Comparison of ENCODE assay signal across 30 cellular contexts in the genomic region with DNA sequence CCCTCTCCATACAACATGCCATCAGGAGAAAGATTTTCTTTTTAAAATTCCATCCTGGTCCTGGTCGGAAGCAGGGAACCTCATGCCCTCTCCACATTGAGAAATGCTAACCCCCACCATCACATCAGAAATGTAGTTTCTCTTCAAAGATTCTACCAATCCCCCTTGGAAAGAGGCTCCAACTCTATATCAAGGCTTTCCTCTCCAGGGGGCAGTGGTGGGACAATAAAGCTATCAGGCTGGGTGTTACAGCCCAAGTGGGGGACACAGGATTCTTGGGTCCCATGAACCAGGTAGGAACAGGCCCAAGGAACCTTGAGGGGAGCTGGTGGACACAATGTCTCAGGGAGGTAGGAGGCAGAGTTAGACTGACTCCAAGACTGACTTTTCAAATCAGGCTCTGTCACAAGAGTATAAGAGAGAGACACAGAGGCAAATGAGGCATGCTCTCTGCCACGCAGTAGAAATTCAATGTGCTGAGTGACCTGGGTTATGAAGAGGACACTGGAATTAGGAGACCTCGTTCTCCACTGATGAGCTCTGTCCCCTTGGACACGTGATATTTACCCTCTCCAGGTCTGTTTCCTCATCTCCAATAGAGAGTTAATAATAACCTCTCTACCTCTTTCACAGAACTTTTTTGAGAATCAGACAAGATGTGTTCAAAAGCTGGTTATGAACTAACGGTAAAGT. TPM values are rescaled to one million over a fixed set of nuclear protein-coding genes. Genes with fewer than 3 reads are reported as not detected.
DNase-seq lines count a peak whose midpoint lies in the region; ATAC-seq, FAIRE-seq and TF ChIP-seq lines count a peak whose summit lies in the region.
"Had no signal": no experiment of that assay in that cellular context is flagged by ENCODE, and none has a peak within 500 bp of the region (broad histone marks: within the 10 kb centered on the region; RNA-seq: fewer than 3 reads in every experiment).

No MANE protein-coding gene starts in this region.

- TF ChIP-seq CTCF in Loucy (conservative IDR thresholded peaks at IDR 0.05; ENCODE audit: low read length) (peak; percentile 36), K562 (IDR thresholded peaks at IDR 0.05 in 2 of 3, conservative IDR thresholded peaks at IDR 0.05 in 1 of 3; ENCODE audit: insufficient read depth in 2 of 3, low read depth in 1 of 3, low read length in 3 of 3) (peak; percentile 25 to 42 (median 38); a peak in 4 of 6 replicates), right lobe of liver (IDR thresholded peaks at IDR 0.05) (peak in 2 of 4 donors; percentile 23 to 28)

- intact Hi-C loops in K562 (cut with micrococcal nuclease) (loop anchor here (2.0 kb wide), 1 partner anchor 55 kb away; the partner anchor contains the start of gene NONO), right lobe of liver (cut with DNase I) (no loop called here)

- H3K4me3 ChIP-seq in Loucy (ENCODE audit: low read length, poor library complexity, severe bottlenecking) (no peak overlapping the region), K562 (no peak overlapping the region), right lobe of liver (no peak overlapping the region)
- H3K4me3 ChIP-seq: SJSA1 had no signal

- peak in 1 of 2 experiments; percentile 37; a peak in 2 of 4 replicates for TF ChIP-seq RAD21 in K562 (CRISPR knock-in tag; conservative IDR thresholded peaks at IDR 0.05 in 1 of 2, IDR thresholded peaks at IDR 0.05 in 1 of 2)

- TF ChIP-seq POLR2A in K562 (conservative IDR thresholded peaks at IDR 0.05) = no peak
- no peak for TF ChIP-seq POLR2A in right lobe of liver (IDR thresholded peaks at IDR 0.05)

- H3K9ac ChIP-seq in Loucy (ENCODE audit: low read depth, low read length, poor library complexity, severe bottlenecking) (no peak overlapping the region), K562 (ENCODE audit: insufficient read depth in 1 of 2, low read depth in 2 of 2, low read length in 2 of 2) (no peak overlapping the region)

- POLR2A ChIA-PET in K562 (lab: Yijun Ruan, JAX) = interaction anchor here (1.2 kb wide), 1 partner anchor 138 kb away, joined by 4 read pairs; the partner anchor contains the start of gene TAF1

- H3K9me2 ChIP-seq in Loucy (replicated peaks; ENCODE audit: low read depth, low read length) = no peaks in the 10 kb centered on the region

- CTCF ChIA-PET in K562 (lab: Yijun Ruan, JAX; ENCODE audit: low intra/inter-chr PET ratio) = no interaction called here

- BruUV-seq in K562 (replicated peaks; lab: Mats Ljungman, UMichigan) = no TSS peak

- peak; percentile 15 for DNase-seq in DMS 273 (lab: John Stamatoyannopoulos, UW; ENCODE audit: unreplicated experiment)
- DNase-seq in DMS 273 treated with DMSO at 0.1 percent for 48 hours (lab: John Stamatoyannopoulos, UW) = no peak
- peak in 1 of 4 experiments; percentile 23 for DNase-seq in K562 (ENCODE audit: extremely low read depth in 1 of 4, low spot score in 3 of 4)
- peak in 1 of 3 donors; percentile 57 for DNase-seq in right lobe of liver
- no peak for DNase-seq in activated T-cell treated with anti-CD3 and anti-CD28 coated beads for 4 hours
- DNase-seq: activated CD4-positive, alpha-beta T cell treated with anti-CD3 and anti-CD28 coated beads, Interleukin-2, amount 10 ng/mL, durations not matched to agents 24 days and 14 days; activated CD8-positive, alpha-beta memory T cell treated with anti-CD3 and anti-CD28 coated beads, Interleukin-2, amount 50 U/mL, for 4 hours; AML-193; cortex of kidney; HCEC 1CT; mesenchymal stem cell; NCI-H1092 treated with DMSO at 0.1 percent for 48 hours; NCI-H2081; NCI-H446 treated with DMSO at 0.1 percent for 48 hours; occipital lobe; right cardiac atrium; stimulated activated CD4-positive, alpha-beta T cell treated with anti-CD3 and anti-CD28 coated beads, Interleukin-12 subunit alpha, Interleukin-12 subunit beta, amount 100 ng/mL, for 4 hours; stimulated activated CD4-positive, alpha-beta T cell treated with anti-CD3 and anti-CD28 coated beads, Interleukin-4, amount 100 ng/mL, for 4 hours; T-helper 2 cell; trophoblast cell had no signal

- H4K20me1 ChIP-seq in Loucy (ENCODE audit: insufficient read depth, low read length, poor library complexity, severe bottlenecking) (no peaks in the 10 kb centered on the region), K562 (replicated peaks; ENCODE audit: control insufficient read depth, insufficient read depth, low read length) (no peaks in the 10 kb centered on the region)

- H3K4me1 ChIP-seq in Loucy (ENCODE audit: insufficient read depth, low read length, poor library complexity, severe bottlenecking) = no peaks in the 10 kb centered on the region
- H3K4me1 ChIP-seq in K562 (replicated peaks in 1 of 2; ENCODE audit: control insufficient read depth in 2 of 2, insufficient read depth in 2 of 2, low read length in 2 of 2) = peaks cover 4 to 9% of the 10 kb centered on the region in 2 experiments; a peak in 2 of 5 replicates
- H3K4me1 ChIP-seq in right lobe of liver = peaks cover 0 to 44% (median 17%) of the 10 kb centered on the region in 4 donors
- H3K4me1 ChIP-seq: SJSA1 had no signal

- TF ChIP-seq EP300 in K562 (IDR thresholded peaks at IDR 0.05; ENCODE audit: low read length) = no peak

- H3K79me2 ChIP-seq in Loucy (ENCODE audit: insufficient read depth, low read length) = no peaks in the 10 kb centered on the region
- no peaks in the 10 kb centered on the region for H3K79me2 ChIP-seq in K562 (ENCODE audit: control insufficient read depth, insufficient read depth, low read length)

- no peaks in the 10 kb centered on the region for H3F3A ChIP-seq in Loucy (ENCODE audit: low read depth)

- WGBS in K562 (ENCODE audit: insufficient coverage, low coverage, missing lambda C conversion rate) = 17% methylated on average over 5 of the region's 5 CpGs
- 18% methylated on average over 5 of the region's 5 CpGs for WGBS in right lobe of liver (ENCODE audit: insufficient coverage, low coverage, low lambda C conversion rate, missing lambda C conversion rate)

- ATAC-seq in K562 (peak; percentile 63), right lobe of liver (peak; percentile 75 to 86 (median 78)), GM18907 (IDR thresholded peaks at IDR 0.05; ENCODE audit: unreplicated experiment) (no peak), GM18502 (IDR thresholded peaks at IDR 0.05; ENCODE audit: poor library complexity, unreplicated experiment) (no peak)
- ATAC-seq: right cardiac atrium had no signal

- no peak overlapping the region for H3K27ac ChIP-seq in K562 (ENCODE audit: extremely low read depth, low read depth, low read length)
- peak overlapping the region in 2 of 3 donors; percentile 33 to 55 for H3K27ac ChIP-seq in right lobe of liver
- H3K27ac ChIP-seq: 22Rv1, SJSA1 had no signal

- no peak for FAIRE-seq in K562 (lab: Jason Lieb, UNC)
- FAIRE-seq: endometrium, RCC 7860 had no signal

- no peaks in the 10 kb centered on the region for H3K36me3 ChIP-seq in Loucy (ENCODE audit: insufficient read depth, low read length)
- H3K36me3 ChIP-seq in K562 (ENCODE audit: control insufficient read depth, insufficient read depth, low read length) = no peaks in the 10 kb centered on the region
- peaks cover 0 to 10% (median 0%) of the 10 kb centered on the region in 4 donors for H3K36me3 ChIP-seq in right lobe of liver
- H3K36me3 ChIP-seq: SJSA1 had no signal

- no peak overlapping the region for H2AFZ ChIP-seq in Loucy (ENCODE audit: low read length)
- peak overlapping the region; percentile 59; the same call in 1 of the 2 replicates for H2AFZ ChIP-seq in K562 (ENCODE audit: low read depth, low read length)

- H3K27me3 ChIP-seq in Loucy (ENCODE audit: insufficient read depth, low read length, poor library complexity, severe bottlenecking) (no peaks in the 10 kb centered on the region), K562 (ENCODE audit: control insufficient read depth in 2 of 2, insufficient read depth in 2 of 2, low read length in 2 of 2) (peaks cover 2 to 19% of the 10 kb centered on the region in 2 experiments; a peak in 3 of 5 replicates), right lobe of liver (no peaks in the 10 kb centered on the region)
- H3K27me3 ChIP-seq: SJSA1 had no signal

- H3K4me2 ChIP-seq in Loucy (ENCODE audit: low read depth, low read length, poor library complexity, severe bottlenecking) (no peak overlapping the region), K562 (ENCODE audit: insufficient read depth, low read length) (no peak overlapping the region)

- H3K9me1 ChIP-seq in K562 (ENCODE audit: control insufficient read depth, insufficient read depth, low read length) = no peaks in the 10 kb centered on the region

- H3K9me3 ChIP-seq in Loucy (ENCODE audit: insufficient read depth, low read depth, low read length) (no peaks in the 10 kb centered on the region), K562 (replicated peaks; ENCODE audit: control insufficient read depth, insufficient read depth, low read depth, low read length) (no peaks in the 10 kb centered on the region), right lobe of liver (no peaks in the 10 kb centered on the region)
- H3K9me3 ChIP-seq: SJSA1 had no signal

- in situ Hi-C loops in K562 (cut with MboI) = no loop called here

RNA-seq across cellular contexts. Expression of gene GJB1, which starts 4.5 kb away (rescaled TPM):
- not detected in 2 replicates for total RNA-seq in K562 (2011; cell fraction: chromatin; rRNA removed; ENCODE audit: low replicate concordance)
- not detected in 2 replicates for total RNA-seq in K562 (2011; cell fraction: nucleolus; rRNA removed)
- total RNA-seq in K562 (2011; cell fraction: nucleoplasm; rRNA removed) = not detected in 2 replicates
- total RNA-seq in K562 (2014; rRNA removed) = not detected in 2 replicates
- total RNA-seq in K562 (2014; rRNA removed; fragmentation: Illumina TruSeq; extraction: Trizol) = not detected in 2 replicates
- total RNA-seq in K562 (2015; rRNA removed; fragmentation: Illumina TruSeq; extraction: Trizol) = not detected in 2 replicates
- 0.11 TPM in 1 of 2 replicates, not detected in the other for total RNA-seq in K562 (2021)
- polyA plus RNA-seq in K562 (2011; rRNA removed) = not detected in 2 replicates
- polyA plus RNA-seq in K562 (2011; cell fraction: cytosol; rRNA removed) = not detected in 2 replicates
- polyA plus RNA-seq in K562 (2011; cell fraction: nucleus; rRNA removed) = not detected in 2 replicates
- not detected in 2 replicates for polyA plus RNA-seq in K562 (2012)
- not detected in 2 replicates for polyA plus RNA-seq in K562 (2014; fragmentation: Illumina TruSeq; extraction: Trizol)
- polyA plus RNA-seq in K562 (2014; fragmentation: Nextera tagmentation; extraction: Ambion mirVana) = not detected
- polyA plus RNA-seq in K562 (2014; rRNA removed) = not detected in 2 replicates
- not detected in 2 replicates for polyA minus RNA-seq in K562 (2011; rRNA and poly(A)+ RNA removed)
- not detected in 2 replicates for polyA minus RNA-seq in K562 (2011; cell fraction: cytosol; rRNA and poly(A)+ RNA removed)
- not detected in 2 replicates for polyA minus RNA-seq in K562 (2011; cell fraction: nucleus; rRNA and poly(A)+ RNA removed)
- 100 to 1,000 TPM; 120 to 329 (median 205) TPM for total RNA-seq in right lobe of liver
- total RNA-seq: activated CD4-positive, alpha-beta T cell treated with anti-CD3 and anti-CD28 coated beads, Interleukin-2, amount 10 ng/mL, durations not matched to agents 24 days and 14 days; fibroblast of lung; HT1080; LHCN-M2; occipital lobe; right cardiac atrium; SJSA1 had no signal
- polyA plus RNA-seq: fibroblast of lung had no signal

RNA-seq across cellular contexts. Expression of gene ZMYM3, which starts 26.4 kb away (rescaled TPM):
- total RNA-seq in K562 (2011; cell fraction: chromatin; rRNA removed; ENCODE audit: low replicate concordance) = 70.2 and 125 TPM in 2 replicates
- total RNA-seq in K562 (2011; cell fraction: nucleolus; rRNA removed) = 63.9 and 65.7 TPM in 2 replicates
- total RNA-seq in K562 (2011; cell fraction: nucleoplasm; rRNA removed) = 43.7 and 52.0 TPM in 2 replicates
- total RNA-seq in K562 (2014; rRNA removed) (14.9 and 18.7 TPM in 2 replicates), K562 (2014; rRNA removed; fragmentation: Illumina TruSeq; extraction: Trizol) (12.3 and 14.3 TPM in 2 replicates), K562 (2015; rRNA removed; fragmentation: Illumina TruSeq; extraction: Trizol) (17.7 and 20.0 TPM in 2 replicates), K562 (2021) (34.6 and 36.3 TPM in 2 replicates), right lobe of liver (10 to 100 TPM in 3 of 6 experiments, 1 to 10 TPM in 3; 8.2 to 13.7 (median 10.1) TPM)
- polyA plus RNA-seq in K562 (2011; rRNA removed) (16.8 and 27.4 TPM in 2 replicates), K562 (2014; fragmentation: Illumina TruSeq; extraction: Trizol) (29.2 and 34.4 TPM in 2 replicates), K562 (2014; fragmentation: Nextera tagmentation; extraction: Ambion mirVana) (1 to 10 TPM; 4.3 to 5.1 TPM), K562 (2014; rRNA removed) (21.1 and 23.6 TPM in 2 replicates)
- polyA plus RNA-seq in K562 (2011; cell fraction: cytosol; rRNA removed) = 22.4 and 23.0 TPM in 2 replicates
- 124 and 127 TPM in 2 replicates for polyA plus RNA-seq in K562 (2011; cell fraction: nucleus; rRNA removed)
- 26.5 and 26.7 TPM in 2 replicates for polyA plus RNA-seq in K562 (2012)
- 23.6 and 25.0 TPM in 2 replicates for polyA minus RNA-seq in K562 (2011; rRNA and poly(A)+ RNA removed)
- polyA minus RNA-seq in K562 (2011; cell fraction: cytosol; rRNA and poly(A)+ RNA removed) = 32.7 and 34.5 TPM in 2 replicates
- polyA minus RNA-seq in K562 (2011; cell fraction: nucleus; rRNA and poly(A)+ RNA removed) = 21.3 and 38.7 TPM in 2 replicates

RNA-seq across cellular contexts. Expression of gene NONO, which starts 55.9 kb away (rescaled TPM):
- total RNA-seq in K562 (2011; cell fraction: chromatin; rRNA removed; ENCODE audit: low replicate concordance) = 492 and 515 TPM in 2 replicates
- total RNA-seq in K562 (2011; cell fraction: nucleolus; rRNA removed) = 215 and 243 TPM in 2 replicates
- total RNA-seq in K562 (2011; cell fraction: nucleoplasm; rRNA removed) = 384 and 647 TPM in 2 replicates
- total RNA-seq in K562 (2014; rRNA removed) (391 and 416 TPM in 2 replicates), K562 (2014; rRNA removed; fragmentation: Illumina TruSeq; extraction: Trizol) (451 and 452 TPM in 2 replicates), K562 (2015; rRNA removed; fragmentation: Illumina TruSeq; extraction: Trizol) (483 and 534 TPM in 2 replicates), K562 (2021) (415 and 475 TPM in 2 replicates), right lobe of liver (100 to 1,000 TPM in 2 of 6 experiments, 10 to 100 TPM in 4; 92.9 to 113 (median 98.4) TPM)
- polyA plus RNA-seq in K562 (2011; rRNA removed) (499 and 555 TPM in 2 replicates), K562 (2014; fragmentation: Illumina TruSeq; extraction: Trizol) (626 and 651 TPM in 2 replicates), K562 (2014; fragmentation: Nextera tagmentation; extraction: Ambion mirVana) (100 to 1,000 TPM; 353 to 392 TPM), K562 (2014; rRNA removed) (333 and 355 TPM in 2 replicates)
- 504 and 579 TPM in 2 replicates for polyA plus RNA-seq in K562 (2011; cell fraction: cytosol; rRNA removed)
- 784 and 825 TPM in 2 replicates for polyA plus RNA-seq in K562 (2011; cell fraction: nucleus; rRNA removed)
- polyA plus RNA-seq in K562 (2012) = 358 and 601 TPM in 2 replicates
- 294 and 395 TPM in 2 replicates for polyA minus RNA-seq in K562 (2011; rRNA and poly(A)+ RNA removed)
- polyA minus RNA-seq in K562 (2011; cell fraction: cytosol; rRNA and poly(A)+ RNA removed) = 204 and 242 TPM in 2 replicates
- 62.5 and 119 TPM in 2 replicates for polyA minus RNA-seq in K562 (2011; cell fraction: nucleus; rRNA and poly(A)+ RNA removed)

Comparison
In these comparisons a context has a peak if more than half of its experiments do, and no peak if none do; other contexts are left out.
1. ATAC-seq: peak in K562 (single experiment) and right lobe of liver (4 of 4); none in GM18907 (single experiment) and GM18502 (single experiment).
2. RNA of gene GJB1, which starts 4.5 kb away (total RNA-seq): 120 to 329 TPM in right lobe of liver; 0.11 TPM in K562; every median in the first group is over 100 times any median in the second.